In the genomic region with DNA sequence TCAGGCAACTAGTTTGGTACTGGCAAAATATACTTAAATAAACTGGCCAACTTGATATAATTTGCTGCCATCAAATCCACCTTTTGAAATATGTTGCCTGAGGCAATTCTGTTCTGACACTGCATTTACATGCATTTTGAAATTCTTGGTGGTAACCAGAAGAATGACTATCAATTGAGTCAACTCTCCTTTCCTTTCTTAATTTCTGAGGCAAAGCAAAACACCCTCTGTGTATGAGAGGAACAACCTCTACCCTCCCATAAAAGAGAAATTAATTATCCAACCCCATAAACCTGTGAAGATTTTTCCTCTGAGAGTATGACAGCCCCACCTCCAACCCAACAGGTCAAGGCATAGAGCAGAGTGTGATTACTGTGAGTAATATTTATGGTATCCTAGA, we compare ENCODE assay signal across 1 cellular context.
TF ChIP-seq lines count a peak whose summit lies in the region.

No MANE protein-coding gene starts in this region.

TF ChIP-seq in GM23338, 12 proteins besides CTCF, POLR2A, EP300 and RAD21 (continued from another document):
- TF ChIP-seq, protein P1, sequence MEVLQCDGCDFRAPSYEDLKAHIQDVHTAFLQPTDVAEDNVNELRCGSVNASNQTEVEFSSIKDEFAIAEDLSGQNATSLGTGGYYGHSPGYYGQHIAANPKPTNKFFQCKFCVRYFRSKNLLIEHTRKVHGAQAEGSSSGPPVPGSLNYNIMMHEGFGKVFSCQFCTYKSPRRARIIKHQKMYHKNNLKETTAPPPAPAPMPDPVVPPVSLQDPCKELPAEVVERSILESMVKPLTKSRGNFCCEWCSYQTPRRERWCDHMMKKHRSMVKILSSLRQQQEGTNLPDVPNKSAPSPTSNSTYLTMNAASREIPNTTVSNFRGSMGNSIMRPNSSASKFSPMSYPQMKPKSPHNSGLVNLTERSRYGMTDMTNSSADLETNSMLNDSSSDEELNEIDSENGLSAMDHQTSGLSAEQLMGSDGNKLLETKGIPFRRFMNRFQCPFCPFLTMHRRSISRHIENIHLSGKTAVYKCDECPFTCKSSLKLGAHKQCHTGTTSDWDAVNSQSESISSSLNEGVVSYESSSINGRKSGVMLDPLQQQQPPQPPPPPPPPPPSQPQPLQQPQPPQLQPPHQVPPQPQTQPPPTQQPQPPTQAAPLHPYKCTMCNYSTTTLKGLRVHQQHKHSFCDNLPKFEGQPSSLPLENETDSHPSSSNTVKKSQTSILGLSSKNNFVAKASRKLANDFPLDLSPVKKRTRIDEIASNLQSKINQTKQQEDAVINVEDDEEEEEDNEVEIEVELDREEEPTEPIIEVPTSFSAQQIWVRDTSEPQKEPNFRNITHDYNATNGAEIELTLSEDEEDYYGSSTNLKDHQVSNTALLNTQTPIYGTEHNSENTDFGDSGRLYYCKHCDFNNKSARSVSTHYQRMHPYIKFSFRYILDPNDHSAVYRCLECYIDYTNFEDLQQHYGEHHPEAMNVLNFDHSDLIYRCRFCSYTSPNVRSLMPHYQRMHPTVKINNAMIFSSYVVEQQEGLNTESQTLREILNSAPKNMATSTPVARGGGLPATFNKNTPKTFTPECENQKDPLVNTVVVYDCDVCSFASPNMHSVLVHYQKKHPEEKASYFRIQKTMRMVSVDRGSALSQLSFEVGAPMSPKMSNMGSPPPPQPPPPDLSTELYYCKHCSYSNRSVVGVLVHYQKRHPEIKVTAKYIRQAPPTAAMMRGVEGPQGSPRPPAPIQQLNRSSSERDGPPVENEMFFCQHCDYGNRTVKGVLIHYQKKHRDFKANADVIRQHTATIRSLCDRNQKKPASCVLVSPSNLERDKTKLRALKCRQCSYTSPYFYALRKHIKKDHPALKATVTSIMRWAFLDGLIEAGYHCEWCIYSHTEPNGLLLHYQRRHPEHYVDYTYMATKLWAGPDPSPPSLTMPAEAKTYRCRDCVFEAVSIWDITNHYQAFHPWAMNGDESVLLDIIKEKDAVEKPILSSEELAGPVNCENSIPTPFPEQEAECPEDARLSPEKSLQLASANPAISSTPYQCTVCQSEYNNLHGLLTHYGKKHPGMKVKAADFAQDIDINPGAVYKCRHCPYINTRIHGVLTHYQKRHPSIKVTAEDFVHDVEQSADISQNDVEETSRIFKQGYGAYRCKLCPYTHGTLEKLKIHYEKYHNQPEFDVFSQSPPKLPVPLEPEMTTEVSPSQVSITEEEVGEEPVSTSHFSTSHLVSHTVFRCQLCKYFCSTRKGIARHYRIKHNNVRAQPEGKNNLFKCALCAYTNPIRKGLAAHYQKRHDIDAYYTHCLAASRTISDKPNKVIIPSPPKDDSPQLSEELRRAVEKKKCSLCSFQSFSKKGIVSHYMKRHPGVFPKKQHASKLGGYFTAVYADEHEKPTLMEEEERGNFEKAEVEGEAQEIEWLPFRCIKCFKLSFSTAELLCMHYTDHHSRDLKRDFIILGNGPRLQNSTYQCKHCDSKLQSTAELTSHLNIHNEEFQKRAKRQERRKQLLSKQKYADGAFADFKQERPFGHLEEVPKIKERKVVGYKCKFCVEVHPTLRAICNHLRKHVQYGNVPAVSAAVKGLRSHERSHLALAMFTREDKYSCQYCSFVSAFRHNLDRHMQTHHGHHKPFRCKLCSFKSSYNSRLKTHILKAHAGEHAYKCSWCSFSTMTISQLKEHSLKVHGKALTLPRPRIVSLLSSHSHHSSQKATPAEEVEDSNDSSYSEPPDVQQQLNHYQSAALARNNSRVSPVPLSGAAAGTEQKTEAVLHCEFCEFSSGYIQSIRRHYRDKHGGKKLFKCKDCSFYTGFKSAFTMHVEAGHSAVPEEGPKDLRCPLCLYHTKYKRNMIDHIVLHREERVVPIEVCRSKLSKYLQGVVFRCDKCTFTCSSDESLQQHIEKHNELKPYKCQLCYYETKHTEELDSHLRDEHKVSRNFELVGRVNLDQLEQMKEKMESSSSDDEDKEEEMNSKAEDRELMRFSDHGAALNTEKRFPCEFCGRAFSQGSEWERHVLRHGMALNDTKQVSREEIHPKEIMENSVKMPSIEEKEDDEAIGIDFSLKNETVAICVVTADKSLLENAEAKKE (CRISPR knock-in tag; IDR thresholded peaks at IDR 0.05) = no peak
- TF ChIP-seq POLR2AphosphoS5 (IDR thresholded peaks at IDR 0.05; ENCODE audit: low read depth) (no peak), EZH2phosphoT487 (IDR thresholded peaks at IDR 0.05; ENCODE audit: unreplicated experiment) (no peak)
- TF ChIP-seq, protein P2, sequence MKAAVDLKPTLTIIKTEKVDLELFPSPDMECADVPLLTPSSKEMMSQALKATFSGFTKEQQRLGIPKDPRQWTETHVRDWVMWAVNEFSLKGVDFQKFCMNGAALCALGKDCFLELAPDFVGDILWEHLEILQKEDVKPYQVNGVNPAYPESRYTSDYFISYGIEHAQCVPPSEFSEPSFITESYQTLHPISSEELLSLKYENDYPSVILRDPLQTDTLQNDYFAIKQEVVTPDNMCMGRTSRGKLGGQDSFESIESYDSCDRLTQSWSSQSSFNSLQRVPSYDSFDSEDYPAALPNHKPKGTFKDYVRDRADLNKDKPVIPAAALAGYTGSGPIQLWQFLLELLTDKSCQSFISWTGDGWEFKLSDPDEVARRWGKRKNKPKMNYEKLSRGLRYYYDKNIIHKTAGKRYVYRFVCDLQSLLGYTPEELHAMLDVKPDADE (IDR thresholded peaks at IDR 0.05) = no peak
